11 cellular contexts compared by ENCODE assay signal in genomic region chr22:43135565-43135964, GRCh38. TPM values are rescaled to one million over a fixed set of nuclear protein-coding genes. Genes with fewer than 3 reads are reported as not detected.
"Had no signal": no experiment of that assay in that cellular context is flagged by ENCODE, and none has a peak within 500 bp of the region (broad histone marks: within the 10 kb centered on the region; RNA-seq: fewer than 3 reads in every experiment).

No MANE protein-coding gene starts in this region.

- H3K27ac ChIP-seq: cardiac muscle cell, suprapubic skin, tibial artery had no signal

- H3K27me3 ChIP-seq: cardiac muscle cell, heart right ventricle, spleen, suprapubic skin, tibial artery had no signal

- H3K4me3 ChIP-seq: cardiac muscle cell, heart right ventricle, left ventricle myocardium inferior, spleen, suprapubic skin, tibial artery had no signal

- H3K9me3 ChIP-seq: heart right ventricle, left ventricle myocardium inferior, spleen, suprapubic skin, tibial artery had no signal

- DNase-seq: foreskin melanocyte; kidney glomerular epithelial cell; stimulated activated naive B cell treated with anti-CD40 and anti-IgM and Interleukin-4, amounts not matched to agents 10 μg/mL and 1 μg/mL and 100 μg/mL, for 72 hours; tibial artery had no signal

RNA-seq across cellular contexts. Expression of gene BIK, which starts 25.0 kb away (rescaled TPM):
- total RNA-seq: osteocyte, sciatic nerve had no signal
